Comparison of ENCODE assay signal across 8 cellular contexts in genomic region chr4:139278956-139279722, GRCh38. TPM values are rescaled to one million over a fixed set of nuclear protein-coding genes. Genes with fewer than 3 reads are reported as not detected.
DNase-seq lines count a peak whose midpoint lies in the region; ATAC-seq, FAIRE-seq and TF ChIP-seq lines count a peak whose summit lies in the region.

No MANE protein-coding gene starts in this region.

- H3K4me1 ChIP-seq in ovary (ENCODE audit: insufficient read depth) (peaks cover 5% of the 10 kb centered on the region), Caco-2 (peaks cover 21% of the 10 kb centered on the region; the same call in 1 of the 2 replicates)

- CTCF ChIA-PET in Caco-2 (lab: Charles Lee), result no interaction called here

- TF ChIP-seq CTCF in fibroblast of mammary gland (conservative IDR thresholded peaks at IDR 0.05; ENCODE audit: control insufficient read depth, insufficient read depth, low read depth, low read length) (no peak), ovary (IDR thresholded peaks at IDR 0.05) (no peak), Caco-2 (IDR thresholded peaks at IDR 0.05; ENCODE audit: insufficient read depth in 1 of 2, low read depth in 1 of 2, low read length in 1 of 2, severe bottlenecking in 1 of 2, unreplicated experiment in 1 of 2) (no peak)

- no TSS peak for BruUV-seq in Caco-2 (replicated peaks; lab: Mats Ljungman, UMichigan)

- H3K4me1 Mint-ChIP-seq in T-helper 17 cell (peaks cover 11% of the 10 kb centered on the region), Caco-2 (ENCODE audit: low read depth, unreplicated experiment) (peaks cover 6% of the 10 kb centered on the region)

- 19 to 24% (median 19%) methylated on average over 37 to 38 of the region's 38 CpGs for WGBS in ovary, 3 donors

- H3K27ac Mint-ChIP-seq in T-helper 17 cell (peak overlapping the region; percentile 29), Caco-2 (ENCODE audit: unreplicated experiment) (no peak overlapping the region)

- no peaks in the 10 kb centered on the region for H3K9me3 ChIP-seq in T-helper 17 cell (ENCODE audit: control insufficient read depth, low read length, poor library complexity, severe bottlenecking)
- H3K9me3 ChIP-seq in ovary, result no peaks in the 10 kb centered on the region
- no peaks in the 10 kb centered on the region for H3K9me3 ChIP-seq in Caco-2

- H3K4me3 Mint-ChIP-seq in T-helper 17 cell, result peak overlapping the region; percentile 82
- no peak overlapping the region for H3K4me3 Mint-ChIP-seq in Caco-2 (ENCODE audit: unreplicated experiment)

- no peaks in the 10 kb centered on the region for H3K36me3 ChIP-seq in ovary
- no peaks in the 10 kb centered on the region for H3K36me3 ChIP-seq in Caco-2 (ENCODE audit: control insufficient read depth, insufficient read depth, low read length)

- H3K36me3 Mint-ChIP-seq in T-helper 17 cell (ENCODE audit: low read depth) (peaks cover 3% of the 10 kb centered on the region), Caco-2 (ENCODE audit: insufficient read depth, unreplicated experiment) (no peaks in the 10 kb centered on the region)

- intact Hi-C loops in ovary (cut with DNase I), result no loop called here
- intact Hi-C loops in Caco-2 (cut with micrococcal nuclease; ENCODE audit: unreplicated experiment), result no loop called here

- POLR2A ChIA-PET in Caco-2 (lab: Charles Lee), result no interaction called here

- TF ChIP-seq POLR2A in ovary (IDR thresholded peaks at IDR 0.05) (no peak), GM12892 (IDR thresholded peaks at IDR 0.05; ENCODE audit: low read depth, low read length) (no peak)

- DNase-seq in ELF-1 (ENCODE audit: low read depth, low spot score), result peak; percentile 47
- no peak for DNase-seq in T-helper 17 cell
- DNase-seq in fibroblast of mammary gland (ENCODE audit: low read depth), result peak; percentile 5
- DNase-seq in ovary, result peak; percentile 29 to 49 (median 39)
- no peak for DNase-seq in UCSD-AML1 (lab: John Stamatoyannopoulos, UW; ENCODE audit: unreplicated experiment)
- no peak for DNase-seq in GM12892 (ENCODE audit: insufficient read length)
- no peak for DNase-seq in Caco-2
- DNase-seq in putamen (ENCODE audit: low spot score), result no peak

- TF ChIP-seq EP300 in ovary (IDR thresholded peaks at IDR 0.05), result no peak

- no peak for FAIRE-seq in GM12892 (lab: Jason Lieb, UNC)

- no peaks in the 10 kb centered on the region for H3K27me3 ChIP-seq in ovary
- H3K27me3 ChIP-seq in Caco-2 (replicated peaks; ENCODE audit: control insufficient read depth, insufficient read depth, low read length), result no peaks in the 10 kb centered on the region

- H3K4me3 ChIP-seq in fibroblast of mammary gland (ENCODE audit: control insufficient read depth, low read depth, low read length) (peak overlapping the region; percentile 61), ovary (peak overlapping the region; percentile 58), Caco-2 (ENCODE audit: low read depth, low read length) (no peak overlapping the region)

- H3K27me3 Mint-ChIP-seq in T-helper 17 cell (peaks cover 39% of the 10 kb centered on the region), Caco-2 (ENCODE audit: insufficient read depth, unreplicated experiment) (no peaks in the 10 kb centered on the region)

- ATAC-seq in T-helper 17 cell, result peak; percentile 59

- no peaks in the 10 kb centered on the region for H3K9me3 Mint-ChIP-seq in Caco-2 (ENCODE audit: unreplicated experiment)

- peak overlapping the region; percentile 18 to 78 for H3K27ac ChIP-seq in ovary

RNA-seq across cellular contexts. Expression of gene MGARP, which starts 0.9 kb away (rescaled TPM):
- total RNA-seq in T-helper 17 cell (not detected), ovary (10 to 100 TPM; 11.4 to 26.1 (median 18.3) TPM), Caco-2 (2022) (0.23 and 0.26 TPM in 2 replicates)
- 100 to 1,000 TPM in 1 of 2 donors, 10 to 100 TPM in 1; 22.9 to 108 TPM for polyA plus RNA-seq in ovary
- not detected for polyA plus RNA-seq in GM12892 (2012; ENCODE audit: missing spikeins)

RNA-seq across cellular contexts. Expression of gene NAA15, which starts 22.2 kb away (rescaled TPM):
- total RNA-seq in T-helper 17 cell (10 to 100 TPM; 55.2 to 62.1 TPM), ovary (10 to 100 TPM; 19.1 to 50.8 (median 35.7) TPM), Caco-2 (2022) (63.1 and 71.6 TPM in 2 replicates)
- polyA plus RNA-seq in ovary, result 10 to 100 TPM in 1 of 2 donors, 1 to 10 TPM in 1; 7.1 to 10.6 TPM
- polyA plus RNA-seq in GM12892 (2012; ENCODE audit: missing spikeins), result 35.4 TPM

RNA-seq across cellular contexts. Expression of gene NDUFC1, which starts 23.1 kb away (rescaled TPM):
- 10 to 100 TPM; 15.5 to 17.0 TPM for total RNA-seq in T-helper 17 cell
- total RNA-seq in ovary, result 10 to 100 TPM; 24.6 to 68.7 (median 53.1) TPM
- 10 to 100 TPM; 80.1 to 89.8 TPM for polyA plus RNA-seq in ovary
- polyA plus RNA-seq in GM12892 (2012; ENCODE audit: missing spikeins), result 43.4 TPM
- total RNA-seq in Caco-2 (2022), result 60.9 and 69.4 TPM in 2 replicates

Comparison
In these comparisons a context has a peak if more than half of its experiments do, and no peak if none do; other contexts are left out.
1. DNase-seq: peak in ELF-1 (single experiment), fibroblast of mammary gland (single experiment) and ovary (5 of 5); none in T-helper 17 cell (0 of 3), UCSD-AML1 (single experiment), GM12892 (single experiment), Caco-2 (0 of 2) and putamen (single experiment).